Comparison of ENCODE assay signal across 10 cellular contexts in genomic region chr1:11803924-11804665, GRCh38. TPM values are rescaled to one million over a fixed set of nuclear protein-coding genes. Genes with fewer than 3 reads are reported as not detected.
DNase-seq lines count a peak whose midpoint lies in the region; ATAC-seq and TF ChIP-seq lines count a peak whose summit lies in the region.
"Not testable (repeated sequence)": the region's sequence is repeated elsewhere in the genome, so short reads cannot be mapped to it uniquely, and the experiment has no call there.
"Had no signal": no experiment of that assay in that cellular context is flagged by ENCODE, and none has a peak within 500 bp of the region (broad histone marks: within the 10 kb centered on the region; RNA-seq: fewer than 3 reads in every experiment).

No MANE protein-coding gene starts in this region.

- H3K27ac ChIP-seq in MM.1S (ENCODE audit: low read length) = peak overlapping the region; percentile 86; the same call in 1 of the 2 replicates
- peak overlapping the region; percentile 71 for H3K27ac ChIP-seq in mammary epithelial cell (ENCODE audit: insufficient read depth, low read depth, low read length)
- peak overlapping the region; percentile 93 to 99 (median 98) for H3K27ac ChIP-seq in gastroesophageal sphincter
- peak overlapping the region; percentile 96 for H3K27ac ChIP-seq in urinary bladder (ENCODE audit: low read depth)

- in situ Hi-C loops in mammary epithelial cell (cut with MboI; ENCODE audit: low sequenced_read_pairs in 2 of 2) = not testable (repeated sequence)

- not testable (repeated sequence) for TF ChIP-seq CTCF in MM.1S (IDR thresholded peaks at IDR 0.05; ENCODE audit: low read length); activated CD8-positive, alpha-beta T cell treated with anti-CD3 and anti-CD28 coated beads for 36 hours (IDR thresholded peaks at IDR 0.05); mammary epithelial cell (conservative IDR thresholded peaks at IDR 0.05 in 1 of 2, IDR thresholded peaks at IDR 0.05 in 1 of 2; ENCODE audit: extremely low read depth in 1 of 2, insufficient read depth in 1 of 2, low read depth in 1 of 2, low read length in 2 of 2); gastroesophageal sphincter (IDR thresholded peaks at IDR 0.05); mesothelial cell of epicardium (IDR thresholded peaks at IDR 0.05; ENCODE audit: unreplicated experiment)

- not testable (repeated sequence) for H3K9me3 ChIP-seq in MM.1S (replicated peaks; ENCODE audit: insufficient read depth, low read length); mammary epithelial cell (replicated peaks; ENCODE audit: insufficient read depth, low read length); gastroesophageal sphincter

- not testable (repeated sequence) for TF ChIP-seq EP300 in gastroesophageal sphincter (IDR thresholded peaks at IDR 0.05)

- H3K9me2 ChIP-seq in MM.1S (replicated peaks; ENCODE audit: insufficient read depth, low read length) = not testable (repeated sequence)

- not testable (repeated sequence) for H3K27me3 Mint-ChIP-seq in activated CD8-positive, alpha-beta T cell treated with anti-CD3 and anti-CD28 coated beads for 36 hours; mesothelial cell of epicardium (ENCODE audit: low read depth)

- BruUV-seq in mammary epithelial cell (replicated peaks; lab: Mats Ljungman, UMichigan) = not testable (repeated sequence)

- dilution Hi-C loops in mammary epithelial cell (cut with HindIII; ENCODE audit: low sequenced_read_pairs) = not testable (repeated sequence)

- H3K4me1 Mint-ChIP-seq in activated CD8-positive, alpha-beta T cell treated with anti-CD3 and anti-CD28 coated beads for 36 hours (ENCODE audit: low read depth) = peaks cover 51% of the 10 kb centered on the region
- peaks cover 57% of the 10 kb centered on the region for H3K4me1 Mint-ChIP-seq in mesothelial cell of epicardium

- not testable (repeated sequence) for ATAC-seq in activated CD8-positive, alpha-beta T cell treated with anti-CD3 and anti-CD28 coated beads for 36 hours; gastroesophageal sphincter; sciatic nerve

- H3K27ac Mint-ChIP-seq in activated CD8-positive, alpha-beta T cell treated with anti-CD3 and anti-CD28 coated beads for 36 hours = peak overlapping the region; percentile 79
- H3K27ac Mint-ChIP-seq in mesothelial cell of epicardium = peak overlapping the region; percentile 98

- H2AFZ ChIP-seq in MM.1S (ENCODE audit: low read length) = not testable (repeated sequence)
- H2AFZ ChIP-seq in mammary epithelial cell (ENCODE audit: low read depth, low read length) = peak overlapping the region; percentile 84

- H3K4me3 ChIP-seq in MM.1S (ENCODE audit: low read length) (peak overlapping the region; percentile 72), mammary epithelial cell (replicated peaks in 1 of 3; ENCODE audit: insufficient read depth in 1 of 3, low read depth in 2 of 3, low read length in 3 of 3) (peak overlapping the region in 2 of 3 experiments; percentile 59 to 67), gastroesophageal sphincter (peak overlapping the region; percentile 40 to 92)
- not testable (repeated sequence) for H3K4me3 ChIP-seq in urinary bladder (ENCODE audit: low read depth, low read length)

- 52% methylated on average over 9 of the region's 9 CpGs for WGBS in mammary epithelial cell (ENCODE audit: low coverage, missing lambda C conversion rate)
- WGBS in gastroesophageal sphincter (ENCODE audit: low coverage in 1 of 2), 2 donors = 82% methylated on average over 5 of the region's 9 CpGs; no CpG with 5 or more reads in 1 of the 2 donors
- 67% methylated on average over 9 of the region's 9 CpGs for WGBS in urinary bladder

- not testable (repeated sequence) for TF ChIP-seq POLR2A in gastroesophageal sphincter (IDR thresholded peaks at IDR 0.05)

- H3K4me1 ChIP-seq in MM.1S (ENCODE audit: low read length) = peaks cover 28% of the 10 kb centered on the region
- H3K4me1 ChIP-seq in mammary epithelial cell (ENCODE audit: insufficient read depth, low read length) = peaks cover 50% of the 10 kb centered on the region
- H3K4me1 ChIP-seq in gastroesophageal sphincter = peaks cover 0 to 74% (median 19%) of the 10 kb centered on the region in 3 donors
- not testable (repeated sequence) for H3K4me1 ChIP-seq in urinary bladder (ENCODE audit: insufficient read depth)

- not testable (repeated sequence) for H3K9ac ChIP-seq in MM.1S (ENCODE audit: low read length); mammary epithelial cell (ENCODE audit: insufficient read depth, low read length)

- CTCF ChIA-PET in activated CD8-positive, alpha-beta T cell treated with anti-CD3 and anti-CD28 coated beads for 36 hours (lab: Charles Lee) = interaction anchor here (1.0 to 1.7 kb wide), 2 partner anchors 34 to 140 kb away, joined by 4 to 5 read pairs; partner anchors contain the start of gene FBXO6
- CTCF ChIA-PET in mammary epithelial cell (lab: Charles Lee; ENCODE audit: low non-redundant PET) = not testable (repeated sequence)

- not testable (repeated sequence) for H4K20me1 ChIP-seq in MM.1S (ENCODE audit: insufficient read depth, low read length); mammary epithelial cell (ENCODE audit: insufficient read depth, low read length)

- intact Hi-C loops in activated CD8-positive, alpha-beta T cell treated with anti-CD3 and anti-CD28 coated beads for 36 hours (cut with micrococcal nuclease); sciatic nerve (cut with DNase I): not testable (repeated sequence)
- intact Hi-C loops in mammary epithelial cell (cut with micrococcal nuclease) = loop anchor here (2.0 kb wide), 2 partner anchors 17 to 67 kb away; partner anchors contain the start of gene AGTRAP

- not testable (repeated sequence) for H3K36me3 Mint-ChIP-seq in activated CD8-positive, alpha-beta T cell treated with anti-CD3 and anti-CD28 coated beads for 36 hours (ENCODE audit: low read depth)
- H3K36me3 Mint-ChIP-seq in mesothelial cell of epicardium = peaks cover 12% of the 10 kb centered on the region

- POLR2A ChIA-PET in activated CD8-positive, alpha-beta T cell treated with anti-CD3 and anti-CD28 coated beads for 36 hours (lab: Charles Lee) = interaction anchor here (0.6 to 6.5 kb wide), 7 partner anchors 14 to 127 kb away, joined by 3 to 123 read pairs (median 3); no protein-coding TSS in a partner anchor

- DNase-seq in DMS53 (lab: John Stamatoyannopoulos, UW) = peak; percentile 82
- not testable (repeated sequence) for DNase-seq in MM.1S; activated CD8-positive, alpha-beta T cell treated with anti-CD3 and anti-CD28 coated beads for 36 hours; mammary epithelial cell; mesothelial cell of epicardium (ENCODE audit: low spot score in 2 of 2, unreplicated experiment in 2 of 2)
- peak; percentile 56 for DNase-seq in sciatic nerve (ENCODE audit: low spot score)

- H3F3A ChIP-seq in MM.1S (ENCODE audit: insufficient read depth, low read length) = peaks cover 26% of the 10 kb centered on the region

- not testable (repeated sequence) for H3K27me3 ChIP-seq in MM.1S (replicated peaks; ENCODE audit: insufficient read depth, low read length); mammary epithelial cell (ENCODE audit: insufficient read depth, low read length); gastroesophageal sphincter

- peak overlapping the region; percentile 98 for H3K4me2 ChIP-seq in MM.1S (ENCODE audit: low read depth, low read length)
- peak overlapping the region; percentile 98 for H3K4me2 ChIP-seq in mammary epithelial cell (ENCODE audit: insufficient read depth, low read depth, low read length)

- not testable (repeated sequence) for H3K9me3 Mint-ChIP-seq in activated CD8-positive, alpha-beta T cell treated with anti-CD3 and anti-CD28 coated beads for 36 hours; mesothelial cell of epicardium

- H3K79me2 ChIP-seq in MM.1S (ENCODE audit: low read length) (peaks cover 49% of the 10 kb centered on the region), mammary epithelial cell (ENCODE audit: insufficient read depth, low read length) (peaks cover 42% of the 10 kb centered on the region)

- H3K36me3 ChIP-seq in MM.1S (replicated peaks; ENCODE audit: insufficient read depth, low read length); mammary epithelial cell (ENCODE audit: insufficient read depth, low read length); urinary bladder (ENCODE audit: insufficient read depth): not testable (repeated sequence)
- H3K36me3 ChIP-seq in gastroesophageal sphincter = peaks cover 0 to 34% of the 10 kb centered on the region in 2 donors

- peak overlapping the region; percentile 90 for H3K4me3 Mint-ChIP-seq in activated CD8-positive, alpha-beta T cell treated with anti-CD3 and anti-CD28 coated beads for 36 hours
- peak overlapping the region; percentile 98 for H3K4me3 Mint-ChIP-seq in mesothelial cell of epicardium

RNA-seq across cellular contexts. Expression of gene MTHFR, which starts 1.7 kb away (rescaled TPM):
- 1 to 10 TPM; 9.6 TPM for total RNA-seq in activated CD8-positive, alpha-beta T cell treated with anti-CD3 and anti-CD28 coated beads for 36 hours
- total RNA-seq in mammary epithelial cell (10 to 100 TPM; 19.1 to 19.2 TPM), gastroesophageal sphincter (10 to 100 TPM; 18.6 to 46.7 (median 27.9) TPM), mesothelial cell of epicardium (37.7 to 39.6 TPM (median 39.2 TPM) in 3 replicates), sciatic nerve (78.3 TPM), urinary bladder (26.9 TPM)
- polyA plus RNA-seq in mammary epithelial cell (8.2 TPM), urinary bladder (20.1 TPM)
- polyA minus RNA-seq in mammary epithelial cell = 17.0 TPM

RNA-seq across cellular contexts. Expression of gene CLCN6, which starts 1.9 kb away (rescaled TPM):
- total RNA-seq in activated CD8-positive, alpha-beta T cell treated with anti-CD3 and anti-CD28 coated beads for 36 hours = 10 to 100 TPM; 10.8 to 12.2 TPM
- 10 to 100 TPM in 1 of 2 donors, 1 to 10 TPM in 1; 7.0 to 17.0 TPM for total RNA-seq in mammary epithelial cell
- polyA plus RNA-seq in mammary epithelial cell = 7.6 TPM
- polyA minus RNA-seq in mammary epithelial cell = 12.9 TPM
- total RNA-seq in gastroesophageal sphincter = 10 to 100 TPM; 12.8 to 23.8 (median 18.3) TPM
- 28.1 to 30.3 TPM (median 29.1 TPM) in 3 replicates for total RNA-seq in mesothelial cell of epicardium
- 48.4 TPM for total RNA-seq in sciatic nerve
- total RNA-seq in urinary bladder = 9.9 TPM
- polyA plus RNA-seq in urinary bladder = 13.7 TPM

RNA-seq across cellular contexts. Expression of gene C1orf167, which starts 42.1 kb away (rescaled TPM):
- not detected for total RNA-seq in activated CD8-positive, alpha-beta T cell treated with anti-CD3 and anti-CD28 coated beads for 36 hours
- not detected for total RNA-seq in mammary epithelial cell
- not detected for polyA plus RNA-seq in mammary epithelial cell
- polyA minus RNA-seq in mammary epithelial cell = not detected
- total RNA-seq in gastroesophageal sphincter = 1 to 10 TPM in 2 of 4 donors, under 1 TPM in 2; 0.35 to 1.4 (median 0.75) TPM
- total RNA-seq in mesothelial cell of epicardium = 0.18 to 0.20 TPM in 2 of 3 replicates, not detected in the other
- 4.1 TPM for total RNA-seq in sciatic nerve
- 0.42 TPM for total RNA-seq in urinary bladder
- 3.2 TPM for polyA plus RNA-seq in urinary bladder
- total RNA-seq: cerebellum; T-helper 2 cell treated with Interferon-gamma antibody and Interleukin-4, amounts not matched to agents 100 ng/mL and 5 ng/mL, for 36 hours had no signal

RNA-seq across cellular contexts. Expression of gene NPPA, which starts 43.5 kb away (rescaled TPM):
- total RNA-seq in activated CD8-positive, alpha-beta T cell treated with anti-CD3 and anti-CD28 coated beads for 36 hours = not detected
- not detected for total RNA-seq in mammary epithelial cell
- polyA plus RNA-seq in mammary epithelial cell = not detected
- polyA minus RNA-seq in mammary epithelial cell = not detected
- total RNA-seq in gastroesophageal sphincter = under 1 TPM in 1 of 4 donors, not detected in 3; 0.93 TPM
- total RNA-seq in mesothelial cell of epicardium = not detected in 3 replicates
- 0.45 TPM for total RNA-seq in sciatic nerve
- total RNA-seq in urinary bladder = not detected
- 1.0 TPM for polyA plus RNA-seq in urinary bladder
- total RNA-seq: T-helper 2 cell treated with Interferon-gamma antibody and Interleukin-4, amounts not matched to agents 100 ng/mL and 5 ng/mL, for 36 hours had no signal

RNA-seq across cellular contexts. Expression of gene NPPB, which starts 54.6 kb away (rescaled TPM):
- not detected for total RNA-seq in activated CD8-positive, alpha-beta T cell treated with anti-CD3 and anti-CD28 coated beads for 36 hours
- total RNA-seq in mammary epithelial cell = under 1 TPM in 1 of 2 donors, not detected in 1; 0.17 TPM
- not detected for polyA plus RNA-seq in mammary epithelial cell
- polyA minus RNA-seq in mammary epithelial cell = not detected
- not detected for total RNA-seq in gastroesophageal sphincter
- total RNA-seq in mesothelial cell of epicardium = 1.3 to 2.5 TPM (median 2.3 TPM) in 3 replicates
- total RNA-seq in sciatic nerve = not detected
- total RNA-seq in urinary bladder = not detected
- polyA plus RNA-seq in urinary bladder = not detected
- total RNA-seq: cerebellum; T-helper 2 cell treated with Interferon-gamma antibody and Interleukin-4, amounts not matched to agents 100 ng/mL and 5 ng/mL, for 36 hours had no signal
